Comparison of ENCODE assay signal across 1 cellular context in the genomic region with DNA sequence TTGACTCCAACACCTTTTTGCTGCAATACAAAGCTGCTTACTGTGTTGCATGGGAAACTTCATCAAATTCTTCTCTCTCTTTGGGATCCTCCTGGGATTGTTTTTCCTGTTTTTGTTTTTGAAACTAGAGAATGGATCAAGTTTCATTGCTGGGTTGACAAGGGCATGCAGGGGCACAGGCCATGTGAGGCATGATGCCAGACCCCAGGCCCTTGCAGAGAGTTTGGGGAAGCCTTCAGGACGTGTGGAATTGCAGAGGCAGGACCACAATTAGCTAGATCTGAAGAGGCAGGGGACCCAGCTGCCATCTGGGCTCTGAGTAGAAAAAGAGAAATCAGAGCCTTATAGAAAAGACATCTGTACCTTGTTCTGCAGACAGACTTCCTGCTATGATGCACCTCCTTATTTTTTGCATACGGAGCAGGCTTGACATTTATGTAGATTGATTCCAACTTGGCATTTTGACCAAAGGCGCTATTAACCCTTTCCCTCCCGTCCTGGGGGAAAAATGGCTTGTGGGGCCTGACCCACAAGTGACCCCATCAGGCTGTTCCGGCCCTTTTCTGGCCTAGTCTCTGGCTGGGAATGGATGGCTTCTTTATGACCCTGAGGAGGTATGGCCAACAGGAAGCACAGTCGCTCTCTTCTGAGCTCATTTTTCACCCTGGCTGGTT.
TF ChIP-seq lines count a peak whose summit lies in the region.

No MANE protein-coding gene starts in this region.

TF ChIP-seq in H1, 55 proteins besides CTCF, POLR2A, EP300 and RAD21:
- TF ChIP-seq POLR2AphosphoS5 (IDR thresholded peaks at IDR 0.05; ENCODE audit: low read depth, low read length) = no peak
- TF ChIP-seq SP4 (IDR thresholded peaks at IDR 0.05; ENCODE audit: low read length) = no peak
- TF ChIP-seq, protein P1, sequence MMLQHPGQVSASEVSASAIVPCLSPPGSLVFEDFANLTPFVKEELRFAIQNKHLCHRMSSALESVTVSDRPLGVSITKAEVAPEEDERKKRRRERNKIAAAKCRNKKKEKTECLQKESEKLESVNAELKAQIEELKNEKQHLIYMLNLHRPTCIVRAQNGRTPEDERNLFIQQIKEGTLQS (IDR thresholded peaks at IDR 0.05; ENCODE audit: insufficient read depth, low read depth, low read length) = no peak
- TF ChIP-seq, protein P2, sequence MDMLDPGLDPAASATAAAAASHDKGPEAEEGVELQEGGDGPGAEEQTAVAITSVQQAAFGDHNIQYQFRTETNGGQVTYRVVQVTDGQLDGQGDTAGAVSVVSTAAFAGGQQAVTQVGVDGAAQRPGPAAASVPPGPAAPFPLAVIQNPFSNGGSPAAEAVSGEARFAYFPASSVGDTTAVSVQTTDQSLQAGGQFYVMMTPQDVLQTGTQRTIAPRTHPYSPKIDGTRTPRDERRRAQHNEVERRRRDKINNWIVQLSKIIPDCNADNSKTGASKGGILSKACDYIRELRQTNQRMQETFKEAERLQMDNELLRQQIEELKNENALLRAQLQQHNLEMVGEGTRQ (IDR thresholded peaks at IDR 0.05; ENCODE audit: low read length) = no peak
- no peak for TF ChIP-seq CTBP2 (IDR thresholded peaks at IDR 0.05; ENCODE audit: borderline replicate concordance, insufficient read depth, insufficient read length, low read length)
- TF ChIP-seq TAF1 (IDR thresholded peaks at IDR 0.05; ENCODE audit: low read depth, low read length) = no peak
- TF ChIP-seq TBP (IDR thresholded peaks at IDR 0.05; ENCODE audit: low read depth, low read length) = no peak
- TF ChIP-seq GABPA (IDR thresholded peaks at IDR 0.05; ENCODE audit: borderline replicate concordance, insufficient read depth, low read length) = no peak
- no peak for TF ChIP-seq SIRT6 (IDR thresholded peaks at IDR 0.05; ENCODE audit: low read length)
